Comparison of ENCODE assay signal across 18 cellular contexts in genomic region chr4:90979551-90979950, GRCh38.
"Had no signal": no experiment of that assay in that cellular context is flagged by ENCODE, and none has a peak within 500 bp of the region (broad histone marks: within the 10 kb centered on the region; RNA-seq: fewer than 3 reads in every experiment).

No MANE protein-coding gene starts in this region.

- H3K4me1 Mint-ChIP-seq: immature natural killer cell; stimulated activated naive B cell treated with anti-CD40 and anti-IgM and Interleukin-4, amounts not matched to agents 10 μg/mL and 1 μg/mL and 100 μg/mL, for 72 hours had no signal

- H3K4me3 Mint-ChIP-seq: activated CD8-positive, alpha-beta T cell treated with anti-CD3 and anti-CD28 coated beads, Interleukin-2, amount 10 ng/mL, durations not matched to agents 7 days and 5 days; activated naive CD4-positive, alpha-beta T cell treated with anti-CD3 and anti-CD28 coated beads for 36 hours; activated T-cell treated with anti-CD3 and anti-CD28 coated beads, Interleukin-2, amount 50 U/mL, for 4 hours; effector memory CD8-positive, alpha-beta T cell; immature natural killer cell; nephron progenitor cell; stimulated activated naive B cell treated with anti-CD40 and anti-IgM and Interleukin-4, amounts not matched to agents 10 μg/mL and 1 μg/mL and 100 μg/mL, for 72 hours had no signal

- ATAC-seq: activated CD8-positive, alpha-beta T cell treated with anti-CD3 and anti-CD28 coated beads, Interleukin-2, amount 10 ng/mL, durations not matched to agents 7 days and 5 days; activated T-cell treated with anti-CD3 and anti-CD28 coated beads, Interleukin-2, amount 50 U/mL, for 4 hours; body of pancreas; effector memory CD8-positive, alpha-beta T cell; left ventricle myocardium superior; stimulated activated naive B cell treated with anti-CD40 and anti-IgM and Interleukin-4, amounts not matched to agents 10 μg/mL and 1 μg/mL and 100 μg/mL, for 72 hours had no signal

- DNase-seq: activated CD4-positive, alpha-beta T cell treated with anti-CD3 and anti-CD28 coated beads for 48 hours; activated CD4-positive, CD25-positive, alpha-beta regulatory T cell; activated CD8-positive, alpha-beta memory T cell treated with anti-CD3 and anti-CD28 coated beads, Interleukin-2, amount 50 U/mL, for 4 hours; activated CD8-positive, alpha-beta T cell treated with anti-CD3 and anti-CD28 coated beads, Interleukin-2, amount 10 ng/mL, durations not matched to agents 7 days and 5 days; activated naive CD4-positive, alpha-beta T cell treated with anti-CD3 and anti-CD28 coated beads for 36 hours; activated T-cell treated with anti-CD3 and anti-CD28 coated beads, Interleukin-2, amount 50 U/mL, for 4 hours; body of pancreas; dermis blood vessel endothelial cell; effector memory CD8-positive, alpha-beta T cell; esophagus squamous epithelium; immature natural killer cell; kidney glomerular epithelial cell; left ventricle myocardium superior; nephron progenitor cell; nucleus accumbens; sigmoid colon; stimulated activated CD4-positive, alpha-beta T cell treated with anti-CD3 and anti-CD28 coated beads, Interleukin-4, amount 100 ng/mL, for 4 hours; stimulated activated naive B cell treated with anti-CD40 and anti-IgM and Interleukin-4, amounts not matched to agents 10 μg/mL and 1 μg/mL and 100 μg/mL, for 72 hours had no signal

- H3K36me3 Mint-ChIP-seq: immature natural killer cell; stimulated activated naive B cell treated with anti-CD40 and anti-IgM and Interleukin-4, amounts not matched to agents 10 μg/mL and 1 μg/mL and 100 μg/mL, for 72 hours had no signal

- H3K27me3 Mint-ChIP-seq: effector memory CD8-positive, alpha-beta T cell; stimulated activated naive B cell treated with anti-CD40 and anti-IgM and Interleukin-4, amounts not matched to agents 10 μg/mL and 1 μg/mL and 100 μg/mL, for 72 hours had no signal

- H3K27ac Mint-ChIP-seq: activated CD8-positive, alpha-beta T cell treated with anti-CD3 and anti-CD28 coated beads, Interleukin-2, amount 10 ng/mL, durations not matched to agents 7 days and 5 days; activated naive CD4-positive, alpha-beta T cell treated with anti-CD3 and anti-CD28 coated beads for 36 hours; effector memory CD8-positive, alpha-beta T cell; immature natural killer cell; nephron progenitor cell; stimulated activated naive B cell treated with anti-CD40 and anti-IgM and Interleukin-4, amounts not matched to agents 10 μg/mL and 1 μg/mL and 100 μg/mL, for 72 hours had no signal
